Comparison of ENCODE assay signal across 23 cellular contexts in genomic region chr15:99331366-99331765, GRCh38.
"Had no signal": no experiment of that assay in that cellular context is flagged by ENCODE, and none has a peak within 500 bp of the region (broad histone marks: within the 10 kb centered on the region; RNA-seq: fewer than 3 reads in every experiment).

No MANE protein-coding gene starts in this region.

- H3K27me3 Mint-ChIP-seq: activated CD4-positive, alpha-beta T cell treated with anti-CD3 and anti-CD28 coated beads for 36 hours; activated CD8-positive, alpha-beta T cell treated with anti-CD3 and anti-CD28 coated beads for 36 hours; activated naive CD4-positive, alpha-beta T cell treated with anti-CD3 and anti-CD28 coated beads, Interleukin-2, amount 10 ng/mL, durations not matched to agents 7 days and 5 days; activated naive CD8-positive, alpha-beta T cell treated with anti-CD3 and anti-CD28 coated beads for 36 hours; T-cell had no signal

- H3K36me3 ChIP-seq: WERI-Rb-1 had no signal

- H3K9me3 Mint-ChIP-seq: activated CD8-positive, alpha-beta T cell treated with anti-CD3 and anti-CD28 coated beads for 36 hours; activated naive CD4-positive, alpha-beta T cell treated with anti-CD3 and anti-CD28 coated beads, Interleukin-2, amount 10 ng/mL, durations not matched to agents 7 days and 5 days; activated naive CD8-positive, alpha-beta T cell treated with anti-CD3 and anti-CD28 coated beads for 36 hours; activated T-cell treated with anti-CD3 and anti-CD28 coated beads, Interleukin-2, amount 50 U/mL, for 72 hours; activated T-helper 2 cell treated with anti-CD3 and anti-CD28 coated beads, Interferon-gamma antibody, Interleukin-2, Interleukin-4, amounts not matched to agents 10 μg/mL and 5 μg/mL and 100 μg/mL, durations not matched to agents 14 hours and 24 hours and 36 hours; T-cell had no signal

- H3K36me3 Mint-ChIP-seq: activated naive CD4-positive, alpha-beta T cell treated with anti-CD3 and anti-CD28 coated beads, Interleukin-2, amount 10 ng/mL, durations not matched to agents 7 days and 5 days; activated naive CD8-positive, alpha-beta T cell treated with anti-CD3 and anti-CD28 coated beads for 36 hours had no signal

- H3K4me3 Mint-ChIP-seq: activated CD4-positive, alpha-beta T cell treated with anti-CD3 and anti-CD28 coated beads for 36 hours; activated CD8-positive, alpha-beta T cell treated with anti-CD3 and anti-CD28 coated beads for 36 hours; activated naive CD4-positive, alpha-beta T cell treated with anti-CD3 and anti-CD28 coated beads, Interleukin-2, amount 10 ng/mL, durations not matched to agents 7 days and 5 days; activated naive CD8-positive, alpha-beta T cell treated with anti-CD3 and anti-CD28 coated beads for 36 hours; activated T-cell treated with anti-CD3 and anti-CD28 coated beads, Interleukin-2, amount 50 U/mL, for 72 hours; T-cell had no signal

- ATAC-seq: activated CD4-positive, alpha-beta T cell treated with anti-CD3 and anti-CD28 coated beads for 36 hours; activated CD8-positive, alpha-beta T cell treated with anti-CD3 and anti-CD28 coated beads for 36 hours; activated T-cell treated with anti-CD3 and anti-CD28 coated beads, Interleukin-2, amount 50 U/mL, for 72 hours; Right ventricle myocardium inferior; T-cell had no signal

- H3K4me3 ChIP-seq: SK-N-MC had no signal

- H3K27ac Mint-ChIP-seq: activated CD4-positive, alpha-beta T cell treated with anti-CD3 and anti-CD28 coated beads for 36 hours; activated CD8-positive, alpha-beta T cell treated with anti-CD3 and anti-CD28 coated beads for 36 hours; activated naive CD4-positive, alpha-beta T cell treated with anti-CD3 and anti-CD28 coated beads, Interleukin-2, amount 10 ng/mL, durations not matched to agents 7 days and 5 days; activated naive CD8-positive, alpha-beta T cell treated with anti-CD3 and anti-CD28 coated beads for 36 hours; activated T-cell treated with anti-CD3 and anti-CD28 coated beads, Interleukin-2, amount 50 U/mL, for 72 hours; activated T-helper 2 cell treated with anti-CD3 and anti-CD28 coated beads, Interferon-gamma antibody, Interleukin-2, Interleukin-4, amounts not matched to agents 10 μg/mL and 5 μg/mL and 100 μg/mL, durations not matched to agents 14 hours and 24 hours and 36 hours; T-cell had no signal

- H3K27ac ChIP-seq: SK-N-MC, WERI-Rb-1 had no signal

- DNase-seq: activated CD4-positive, alpha-beta T cell treated with anti-CD3 and anti-CD28 coated beads for 36 hours; activated CD8-positive, alpha-beta memory T cell treated with anti-CD3 and anti-CD28 coated beads, Interleukin-2, amount 50 U/mL, for 4 hours; activated CD8-positive, alpha-beta T cell treated with anti-CD3 and anti-CD28 coated beads for 36 hours; activated gamma-delta T cell treated with Interleukin-2 at 50 U/mL for 16 hours; activated naive CD4-positive, alpha-beta T cell treated with anti-CD3 and anti-CD28 coated beads, Interleukin-2, amount 10 ng/mL, durations not matched to agents 7 days and 5 days; activated naive CD8-positive, alpha-beta T cell treated with anti-CD3 and anti-CD28 coated beads for 36 hours; activated T-cell treated with anti-CD3 and anti-CD28 coated beads, Interleukin-2, amount 50 U/mL, for 72 hours; cerebellar nuclear complex; Kasumi-1; NCI-H1048; NCI-H146; NCI-H2171; NCI-H2227 treated with DMSO at 0.1 percent for 48 hours; NCI-H446 treated with DMSO at 0.1 percent for 48 hours; NCI-H524 treated with DMSO at 0.1 percent for 48 hours; NCI-H748 treated with DMSO at 0.1 percent for 48 hours; T-cell; T-helper 2 cell; T1000; WERI-Rb-1 had no signal

- H3K4me1 Mint-ChIP-seq: activated naive CD4-positive, alpha-beta T cell treated with anti-CD3 and anti-CD28 coated beads, Interleukin-2, amount 10 ng/mL, durations not matched to agents 7 days and 5 days; activated naive CD8-positive, alpha-beta T cell treated with anti-CD3 and anti-CD28 coated beads for 36 hours; T-cell had no signal
